Comparison of ENCODE assay signal across 28 cellular contexts in the genomic region with DNA sequence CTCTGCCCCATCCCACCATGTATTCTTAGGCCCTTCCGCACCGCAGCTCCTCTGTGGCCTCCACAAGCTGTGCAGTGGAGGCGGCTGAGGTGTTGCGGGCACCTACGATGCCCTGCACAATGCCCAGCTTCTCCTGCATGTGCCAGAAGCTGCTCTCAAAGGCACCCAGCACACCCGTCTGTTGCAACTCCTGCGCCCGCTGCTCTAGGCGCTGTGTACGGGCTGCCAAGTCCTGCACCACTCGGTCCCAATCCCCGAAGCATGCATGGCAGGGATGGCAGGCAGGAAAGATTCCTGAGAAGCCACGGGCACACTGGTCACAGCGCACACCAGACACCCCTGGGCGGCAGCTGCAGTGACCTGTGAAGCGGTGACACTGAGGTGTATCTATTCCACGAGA.
"Had no signal": no experiment of that assay in that cellular context is flagged by ENCODE, and none has a peak within 500 bp of the region (broad histone marks: within the 10 kb centered on the region; RNA-seq: fewer than 3 reads in every experiment).

No MANE protein-coding gene starts in this region.

- H3K27me3 Mint-ChIP-seq: stimulated activated memory B cell treated with anti-CD40 and anti-IgM and Interleukin-4, amounts not matched to agents 10 μg/mL and 1 μg/mL and 100 μg/mL, for 72 hours; stimulated activated naive B cell treated with anti-CD40 and anti-IgM and Interleukin-4, amounts not matched to agents 10 μg/mL and 1 μg/mL and 100 μg/mL, for 72 hours; stimulated activated naive CD8-positive, alpha-beta T cell treated with anti-CD3 and anti-CD28 coated beads, Interleukin-15, amount 100 ng/mL, for 72 hours; stimulated activated naive CD8-positive, alpha-beta T cell treated with anti-CD3 and anti-CD28 coated beads, Interleukin-15, Interleukin-2, amounts not matched to agents 100 ng/mL and 50 ng/mL, for 24 hours; type B pancreatic cell had no signal

- ATAC-seq: stimulated activated effector memory CD8-positive, alpha-beta T cell treated with anti-CD3 and anti-CD28 coated beads, Interleukin-12 subunit alpha, Interleukin-12 subunit beta, amount 100 ng/mL, for 72 hours; stimulated activated memory B cell treated with anti-CD40 and anti-IgM and Interleukin-4, amounts not matched to agents 10 μg/mL and 1 μg/mL and 100 μg/mL, for 72 hours; stimulated activated naive B cell treated with anti-CD40 and anti-IgM and Interleukin-4, amounts not matched to agents 10 μg/mL and 1 μg/mL and 100 μg/mL, for 72 hours; stimulated activated naive CD8-positive, alpha-beta T cell treated with anti-CD3 and anti-CD28 coated beads, Interleukin-15, amount 100 ng/mL, for 72 hours; stimulated activated naive CD8-positive, alpha-beta T cell treated with anti-CD3 and anti-CD28 coated beads, Interleukin-15, Interleukin-2, amounts not matched to agents 100 U/mL and 50 U/mL, for 24 hours; upper lobe of right lung had no signal

- H3K4me3 Mint-ChIP-seq: stimulated activated effector memory CD8-positive, alpha-beta T cell treated with anti-CD3 and anti-CD28 coated beads, Interleukin-12 subunit alpha, Interleukin-12 subunit beta, amount 100 ng/mL, for 72 hours; stimulated activated memory B cell treated with anti-CD40 and anti-IgM and Interleukin-4, amounts not matched to agents 10 μg/mL and 1 μg/mL and 100 μg/mL, for 72 hours; stimulated activated naive B cell treated with anti-CD40 and anti-IgM and Interleukin-4, amounts not matched to agents 10 μg/mL and 1 μg/mL and 100 μg/mL, for 72 hours; stimulated activated naive CD8-positive, alpha-beta T cell treated with anti-CD3 and anti-CD28 coated beads, Interleukin-15, amount 100 ng/mL, for 72 hours; stimulated activated naive CD8-positive, alpha-beta T cell treated with anti-CD3 and anti-CD28 coated beads, Interleukin-15, Interleukin-2, amounts not matched to agents 100 ng/mL and 50 ng/mL, for 24 hours; type B pancreatic cell had no signal

- H3K9me3 ChIP-seq: stomach, suprapubic skin, testis, thoracic aorta, thyroid gland, tibial artery, tibial nerve, transverse colon, upper lobe of left lung, upper lobe of right lung, uterus, vagina had no signal

- H3K27ac Mint-ChIP-seq: stimulated activated effector memory CD8-positive, alpha-beta T cell treated with anti-CD3 and anti-CD28 coated beads, Interleukin-12 subunit alpha, Interleukin-12 subunit beta, amount 100 ng/mL, for 72 hours; stimulated activated memory B cell treated with anti-CD40 and anti-IgM and Interleukin-4, amounts not matched to agents 10 μg/mL and 1 μg/mL and 100 μg/mL, for 72 hours; stimulated activated naive B cell treated with anti-CD40 and anti-IgM and Interleukin-4, amounts not matched to agents 10 μg/mL and 1 μg/mL and 100 μg/mL, for 72 hours; stimulated activated naive CD8-positive, alpha-beta T cell treated with anti-CD3 and anti-CD28 coated beads, Interleukin-15, amount 100 ng/mL, for 72 hours; stimulated activated naive CD8-positive, alpha-beta T cell treated with anti-CD3 and anti-CD28 coated beads, Interleukin-15, Interleukin-2, amounts not matched to agents 100 ng/mL and 50 ng/mL, for 24 hours; type B pancreatic cell had no signal

- DNase-seq: stimulated activated CD4-positive, alpha-beta T cell treated with anti-CD3 and anti-CD28 coated beads, Interleukin-2, amount 100 ng/mL, for 48 hours; stimulated activated CD4-positive, alpha-beta T cell treated with anti-CD3 and anti-CD28 coated beads, Interleukin-4, amount 100 ng/mL, for 1 hour; stimulated activated CD4-positive, alpha-beta T cell treated with anti-CD3 and anti-CD28 coated beads, Interleukin-4, amount 100 ng/mL, for 24 hours; stimulated activated CD4-positive, alpha-beta T cell treated with anti-CD3 and anti-CD28 coated beads, Interleukin-4, amount 100 ng/mL, for 4 hours; stimulated activated CD8-positive, alpha-beta memory T cell treated with anti-CD3 and anti-CD28 coated beads, Interleukin-4, amount 100 ng/mL, for 48 hours; stimulated activated naive B cell treated with anti-CD40 and anti-IgM and Interleukin-4, amounts not matched to agents 10 μg/mL and 1 μg/mL and 100 μg/mL, for 72 hours; stimulated activated naive CD4-positive, alpha-beta T cell; stimulated activated naive CD4-positive, alpha-beta T cell treated with Interleukin-2 at 50 U/mL for 16 hours; stimulated activated naive CD8-positive, alpha-beta T cell treated with anti-CD3 and anti-CD28 coated beads, Interleukin-15, amount 100 ng/mL, for 72 hours; stimulated activated naive CD8-positive, alpha-beta T cell treated with anti-CD3 and anti-CD28 coated beads, Interleukin-15, Interleukin-2, amounts not matched to agents 100 U/mL and 50 U/mL, for 24 hours; stomach; testis; thyroid gland; tibial artery; transverse colon; trophoblast cell; upper lobe of left lung; upper lobe of right lung; uterus had no signal

- H3K9me3 Mint-ChIP-seq: stimulated activated effector memory CD8-positive, alpha-beta T cell treated with anti-CD3 and anti-CD28 coated beads, Interleukin-12 subunit alpha, Interleukin-12 subunit beta, amount 100 ng/mL, for 72 hours; stimulated activated memory B cell treated with anti-CD40 and anti-IgM and Interleukin-4, amounts not matched to agents 10 μg/mL and 1 μg/mL and 100 μg/mL, for 72 hours; stimulated activated naive B cell treated with anti-CD40 and anti-IgM and Interleukin-4, amounts not matched to agents 10 μg/mL and 1 μg/mL and 100 μg/mL, for 72 hours; stimulated activated naive CD8-positive, alpha-beta T cell treated with anti-CD3 and anti-CD28 coated beads, Interleukin-15, amount 100 ng/mL, for 72 hours; stimulated activated naive CD8-positive, alpha-beta T cell treated with anti-CD3 and anti-CD28 coated beads, Interleukin-15, Interleukin-2, amounts not matched to agents 100 ng/mL and 50 ng/mL, for 24 hours; type B pancreatic cell had no signal

- H3K27me3 ChIP-seq: stomach, suprapubic skin, testis, thyroid gland, tibial artery, tibial nerve, transverse colon, upper lobe of left lung, upper lobe of right lung, uterus, vagina had no signal

- H3K36me3 Mint-ChIP-seq: type B pancreatic cell had no signal

- H3K36me3 ChIP-seq: uterus had no signal

- FAIRE-seq: urothelium cell line had no signal

- H3K4me3 ChIP-seq: stomach, suprapubic skin, testis, thoracic aorta, thyroid gland, tibial artery, tibial nerve, transverse colon, upper lobe of left lung, upper lobe of right lung, uterus, vagina had no signal

- H3K27ac ChIP-seq: stomach, suprapubic skin, testis, thoracic aorta, thyroid gland, tibial artery, tibial nerve, transverse colon, upper lobe of left lung, upper lobe of right lung, uterus, vagina had no signal
